8 cellular contexts compared by ENCODE assay signal in genomic region chr17:73311781-73312641, GRCh38. TPM values are rescaled to one million over a fixed set of nuclear protein-coding genes. Genes with fewer than 3 reads are reported as not detected.
DNase-seq lines count a peak whose midpoint lies in the region; FAIRE-seq and TF ChIP-seq lines count a peak whose summit lies in the region.

Gene CDC42EP4 (minus strand): TSS chr17:73312001. CDS start chr17:73286500, 25,501 bp downstream.

- H3K4me1 ChIP-seq in ES-I3 (ENCODE audit: insufficient read depth, low read length) (peaks cover 27% of the 10 kb centered on the region), neutrophil (ENCODE audit: control insufficient read depth in 1 of 2, insufficient read depth in 1 of 2, low read depth in 1 of 2, low read length in 1 of 2) (peaks cover 22 to 26% of the 10 kb centered on the region in 2 experiments)

- H3K4me1 Mint-ChIP-seq in activated naive CD4-positive, alpha-beta T cell treated with anti-CD3 and anti-CD28 coated beads, Interleukin-2, amount 50 U/mL, for 24 hours, result peaks cover 12% of the 10 kb centered on the region

- no peak for FAIRE-seq in H54 (lab: Jason Lieb, UNC)

- H3K27ac Mint-ChIP-seq in activated naive CD4-positive, alpha-beta T cell treated with anti-CD3 and anti-CD28 coated beads, Interleukin-2, amount 50 U/mL, for 24 hours, result no peak within 1 kb of the TSS

- H3K9me3 Mint-ChIP-seq in activated naive CD4-positive, alpha-beta T cell treated with anti-CD3 and anti-CD28 coated beads, Interleukin-2, amount 50 U/mL, for 24 hours, result no peaks in the 10 kb centered on the region

- peak within 1 kb of the TSS; percentile 88 for H3K4me3 Mint-ChIP-seq in activated naive CD4-positive, alpha-beta T cell treated with anti-CD3 and anti-CD28 coated beads, Interleukin-2, amount 50 U/mL, for 24 hours

- H3K27me3 ChIP-seq in MG63 (no peaks in the 10 kb centered on the region), neutrophil (no peaks in the 10 kb centered on the region)

- no peaks in the 10 kb centered on the region for H3K27me3 Mint-ChIP-seq in activated naive CD4-positive, alpha-beta T cell treated with anti-CD3 and anti-CD28 coated beads, Interleukin-2, amount 50 U/mL, for 24 hours

- H3K36me3 ChIP-seq in ES-I3 (ENCODE audit: insufficient read depth, low read length), result no peaks in the 10 kb centered on the region
- peaks cover 22% of the 10 kb centered on the region for H3K36me3 ChIP-seq in MG63
- no peaks in the 10 kb centered on the region for H3K36me3 ChIP-seq in SK-N-MC (ENCODE audit: insufficient read depth, low read length)
- no peaks in the 10 kb centered on the region for H3K36me3 ChIP-seq in neutrophil

- peak within 1 kb of the TSS; percentile 91 for H3K4me3 ChIP-seq in MG63
- peak within 1 kb of the TSS; percentile 96 for H3K4me3 ChIP-seq in SK-N-MC
- H3K4me3 ChIP-seq in neutrophil (ENCODE audit: low read depth in 1 of 2, low read length in 1 of 2), result peak within 1 kb of the TSS; percentile 84 to 95

- peak within 1 kb of the TSS; percentile 81 for H3K9ac ChIP-seq in ES-I3 (ENCODE audit: low read depth, low read length)
- H3K9ac ChIP-seq in SK-N-MC (ENCODE audit: insufficient read length), result peak within 1 kb of the TSS; percentile 88

- peak; percentile 85 for TF ChIP-seq POLR2A in H54 (IDR thresholded peaks at IDR 0.05; ENCODE audit: low read depth, low read length)

- DNase-seq in H54 (ENCODE audit: insufficient read length, low spot score), result peak; percentile 96
- DNase-seq in MG63, result peak; percentile 98
- no peak for DNase-seq in SK-N-MC (ENCODE audit: low read depth, low spot score)
- peak; percentile 70 for DNase-seq in germinal center (ENCODE audit: low spot score)

- TF ChIP-seq CTCF in neutrophil (IDR thresholded peaks at IDR 0.05) (no peak), subcutaneous adipose tissue (IDR thresholded peaks at IDR 0.05; ENCODE audit: low read depth) (no peak)

- H3K27ac ChIP-seq in SK-N-MC (peak within 1 kb of the TSS; percentile 92), neutrophil (peak within 1 kb of the TSS; percentile 81)

- no peaks in the 10 kb centered on the region for H3K9me3 ChIP-seq in ES-I3 (ENCODE audit: control insufficient read depth, insufficient read depth, low read length)
- H3K9me3 ChIP-seq in MG63, result no peaks in the 10 kb centered on the region
- H3K9me3 ChIP-seq in SK-N-MC (ENCODE audit: low read depth, low read length), result no peaks in the 10 kb centered on the region
- H3K9me3 ChIP-seq in neutrophil, result no peaks in the 10 kb centered on the region

- no peaks in the 10 kb centered on the region for H3K36me3 Mint-ChIP-seq in activated naive CD4-positive, alpha-beta T cell treated with anti-CD3 and anti-CD28 coated beads, Interleukin-2, amount 50 U/mL, for 24 hours

RNA-seq across cellular contexts. Expression of gene CDC42EP4, which starts in this region (rescaled TPM):
- total RNA-seq in MG63 (2014; rRNA removed; shearing (Covaris generic); ENCODE audit: low replicate concordance), result 37.7 and 52.4 TPM in 2 replicates
- 100 to 1,000 TPM in 1 of 4 donors, 10 to 100 TPM in 3; 39.9 to 200 (median 75.4) TPM for total RNA-seq in subcutaneous adipose tissue
